Comparison of ENCODE assay signal across 1 cellular context in genomic region chr14:69989622-69990021, GRCh38.
TF ChIP-seq lines count a peak whose summit lies in the region.

No MANE protein-coding gene starts in this region.

TF ChIP-seq in H1, 55 proteins besides CTCF, POLR2A, EP300 and RAD21 (continued from another document):
- no peak for TF ChIP-seq CHD7 (IDR thresholded peaks at IDR 0.05; ENCODE audit: insufficient replicate concordance, low read length)
- no peak for TF ChIP-seq CBX8 (IDR thresholded peaks at IDR 0.05; ENCODE audit: borderline replicate concordance, low read depth, low read length)
